ENCODE assay signal across 8 cellular contexts in the genomic region with DNA sequence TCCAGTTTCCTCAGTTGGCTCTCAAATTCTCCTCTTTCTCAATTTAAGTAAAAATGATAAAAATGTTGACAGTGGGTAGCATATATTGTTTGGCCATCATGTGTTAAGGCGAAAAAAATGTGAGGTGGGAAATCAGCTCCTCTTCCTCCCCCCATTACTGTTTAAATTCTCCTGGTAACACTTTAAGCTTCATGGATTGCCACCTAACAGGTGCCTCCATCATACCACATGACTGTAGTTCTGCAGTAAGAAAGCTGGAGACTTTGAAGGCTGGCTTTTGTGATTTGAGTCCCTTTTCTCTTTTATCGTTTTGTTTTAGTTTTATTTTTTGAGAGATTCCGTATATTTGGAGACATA. TPM values are rescaled to one million over a fixed set of nuclear protein-coding genes. Genes with fewer than 3 reads are reported as not detected.
A peak's percentile ranks its signal among the peaks of the same experiment; 100 is the strongest.
DNase-seq lines count a peak whose midpoint lies in the region; ATAC-seq and TF ChIP-seq lines count a peak whose summit lies in the region.

No MANE protein-coding gene starts in this region.

- no peak overlapping the region for H2AK5ac ChIP-seq in H9 (ENCODE audit: insufficient read length, low read length)

- H3K4me1 Mint-ChIP-seq in H9 = peaks cover 40 to 45% of the 10 kb centered on the region in 2 experiments

- no peak overlapping the region for H2BK120ac ChIP-seq in H9 (ENCODE audit: low read depth, low read length, poor library complexity, severe bottlenecking)

- H3K27me3 ChIP-seq in H9 (ENCODE audit: insufficient read depth, low read length) (no peaks in the 10 kb centered on the region), WERI-Rb-1 (ENCODE audit: insufficient read depth, low read depth, severe bottlenecking) (no peaks in the 10 kb centered on the region), gastroesophageal sphincter (no peaks in the 10 kb centered on the region), skeletal muscle tissue (ENCODE audit: control insufficient read depth in 3 of 3, insufficient read depth in 3 of 3, low read length in 3 of 3) (no peaks in the 10 kb centered on the region)

- H4K5ac ChIP-seq in H9 (ENCODE audit: insufficient read length, low read depth, low read length) = no peak overlapping the region

- H4K20me1 ChIP-seq in H9 (ENCODE audit: control insufficient read depth, insufficient read depth, insufficient read length) = no peaks in the 10 kb centered on the region

- peak overlapping the region; percentile 92 to 94 for H3K4me3 Mint-ChIP-seq in H9

- H3K9me3 ChIP-seq in H9 (ENCODE audit: control insufficient read depth, low read depth, low read length) (no peaks in the 10 kb centered on the region), WERI-Rb-1 (ENCODE audit: severe bottlenecking) (no peaks in the 10 kb centered on the region), gastroesophageal sphincter (no peaks in the 10 kb centered on the region), skeletal muscle tissue (ENCODE audit: control insufficient read depth in 3 of 3, low read length in 3 of 3) (no peaks in the 10 kb centered on the region)

- no peak overlapping the region for H3K23ac ChIP-seq in H9 (ENCODE audit: insufficient read length, low read depth, low read length)

- no peak overlapping the region for H2BK15ac ChIP-seq in H9 (ENCODE audit: low read depth, low read length)

- H3K36me3 ChIP-seq in WERI-Rb-1 (peaks cover 8% of the 10 kb centered on the region), gastroesophageal sphincter (no peaks in the 10 kb centered on the region), skeletal muscle tissue (ENCODE audit: control insufficient read depth in 3 of 3, insufficient read depth in 3 of 3, low read length in 3 of 3) (no peaks in the 10 kb centered on the region)

- no peak overlapping the region for H4K8ac ChIP-seq in H9 (replicated peaks; ENCODE audit: insufficient read length, low read depth, low read length)

- H3K4me1 ChIP-seq in H9 (ENCODE audit: insufficient read depth, low read length) (no peaks in the 10 kb centered on the region; the same call in 1 of the 2 replicates), gastroesophageal sphincter (peaks cover 0 to 64% (median 25%) of the 10 kb centered on the region in 3 donors), skeletal muscle tissue (ENCODE audit: control insufficient read depth in 3 of 3, insufficient read depth in 3 of 3, low read length in 3 of 3) (peaks cover 23 to 34% (median 33%) of the 10 kb centered on the region in 3 donors)

- peaks cover 29% of the 10 kb centered on the region for H3K79me2 ChIP-seq in H9 (ENCODE audit: insufficient read depth, low read length)

- H3K18ac ChIP-seq in H9 (ENCODE audit: insufficient read length, low read depth, low read length) = no peak overlapping the region

- peaks cover 3% of the 10 kb centered on the region for H3K27me3 Mint-ChIP-seq in H9 (ENCODE audit: low read depth)

- H3K4me2 ChIP-seq in H9 (ENCODE audit: insufficient read depth, insufficient read length, low read length) = peak overlapping the region; percentile 92

- no peak overlapping the region for H3T11ph ChIP-seq in H9 (ENCODE audit: low read length)

- H3K23me2 ChIP-seq in H9 (ENCODE audit: insufficient read length, low read depth, low read length, poor library complexity, severe bottlenecking) = peaks cover 3% of the 10 kb centered on the region

- no peak for TF ChIP-seq EP300 in gastroesophageal sphincter (IDR thresholded peaks at IDR 0.05)

- no peak for ATAC-seq in gastroesophageal sphincter
- ATAC-seq in HG03342 (IDR thresholded peaks at IDR 0.05; ENCODE audit: unreplicated experiment) = no peak

- no peak overlapping the region for H3K56ac ChIP-seq in H9 (ENCODE audit: insufficient read length, low read depth, low read length)

- no CpG with 5 or more reads among the region's 3 CpGs for WGBS in H9 (ENCODE audit: extremely low coverage, insufficient read length, low lambda C conversion rate)
- 22 to 35% methylated on average over 3 of the region's 3 CpGs for WGBS in gastroesophageal sphincter (ENCODE audit: low coverage in 1 of 2), 2 donors

- DNase-seq in H9 = no peak
- no peak for DNase-seq in WERI-Rb-1
- DNase-seq in iPS-NIHi11 (ENCODE audit: low spot score) = no peak
- DNase-seq in activated CD8-positive, alpha-beta memory T cell treated with anti-CD3 and anti-CD28 coated beads, Interleukin-2, amount 50 U/mL, for 48 hours = no peak
- DNase-seq in ACHN = no peak

- no peak overlapping the region for H3K14ac ChIP-seq in H9 (ENCODE audit: insufficient read depth, low read length)

- H2BK12ac ChIP-seq in H9 (ENCODE audit: insufficient read length, low read depth, low read length) = no peak overlapping the region

- H3K9ac ChIP-seq in H9 (ENCODE audit: extremely low read depth, insufficient read length, low read length) = peak overlapping the region; percentile 74
- H3K9ac ChIP-seq in skeletal muscle tissue (ENCODE audit: low read depth in 1 of 3, low read length in 3 of 3) = peak overlapping the region; percentile 65 to 80 (median 67)

- H2BK5ac ChIP-seq in H9 (ENCODE audit: insufficient read length, low read length) = no peak overlapping the region

- H3K9me3 Mint-ChIP-seq in H9 = no peaks in the 10 kb centered on the region

- H3K4ac ChIP-seq in H9 (ENCODE audit: low read depth, low read length) = no peak overlapping the region

- H3K27ac ChIP-seq in H9 (ENCODE audit: insufficient read length, low read depth, low read length) = no peak overlapping the region
- peak overlapping the region; percentile 55 for H3K27ac ChIP-seq in WERI-Rb-1
- peak overlapping the region; percentile 77 to 99 (median 98) for H3K27ac ChIP-seq in gastroesophageal sphincter
- H3K27ac ChIP-seq in skeletal muscle tissue (ENCODE audit: low read depth, low read length) = peak overlapping the region; percentile 98

- H3K4me3 ChIP-seq in WERI-Rb-1 (ENCODE audit: low read depth, low read length) (peak overlapping the region; percentile 80), gastroesophageal sphincter (peak overlapping the region; percentile 97 to 99), skeletal muscle tissue (ENCODE audit: low read length in 3 of 3) (peak overlapping the region; percentile 73 to 92 (median 80))

- H2AFZ ChIP-seq in H9 (ENCODE audit: low read length) = no peak overlapping the region

- no peak overlapping the region for H2BK20ac ChIP-seq in H9 (ENCODE audit: low read depth, low read length, poor library complexity, severe bottlenecking)

- in situ Hi-C loops in ACHN (cut with HindIII; ENCODE audit: low pct_ligation_motif_present, low pct_unique_long_range_greater_than_20kb, low sequenced_read_pairs) = no loop called here

- H3K27ac Mint-ChIP-seq in H9 = peak overlapping the region; percentile 83 to 87 (median 85); a peak in 4 of 7 replicates

- H3K36me3 Mint-ChIP-seq in H9 (ENCODE audit: insufficient read depth in 1 of 3, low read depth in 3 of 3) = peaks cover 0 to 2% (median 0%) of the 10 kb centered on the region in 3 experiments; a peak in 1 of 7 replicates

- H3K79me1 ChIP-seq in H9 (ENCODE audit: insufficient read depth, low read depth, low read length, poor library complexity, severe bottlenecking) = peaks cover 2% of the 10 kb centered on the region

- TF ChIP-seq CTCF in H9 (conservative IDR thresholded peaks at IDR 0.05) (no peak), WERI-Rb-1 (IDR thresholded peaks at IDR 0.05; ENCODE audit: low read depth, low read length) (no peak), gastroesophageal sphincter (IDR thresholded peaks at IDR 0.05) (no peak)

- H4K91ac ChIP-seq in H9 (ENCODE audit: insufficient read length, low read depth, low read length) = no peak overlapping the region

- TF ChIP-seq POLR2A in gastroesophageal sphincter (IDR thresholded peaks at IDR 0.05) = no peak

RNA-seq across cellular contexts. Expression of a gene that starts 1.2 kb away (rescaled TPM):
- total RNA-seq in H9 (2021) = 56.7 and 57.7 TPM in 2 replicates
- 10 to 100 TPM; 46.3 to 73.6 (median 49.3) TPM for total RNA-seq in gastroesophageal sphincter
- 23.0 TPM for total RNA-seq in skeletal muscle tissue
